2 cellular contexts compared by ENCODE assay signal in the genomic region with DNA sequence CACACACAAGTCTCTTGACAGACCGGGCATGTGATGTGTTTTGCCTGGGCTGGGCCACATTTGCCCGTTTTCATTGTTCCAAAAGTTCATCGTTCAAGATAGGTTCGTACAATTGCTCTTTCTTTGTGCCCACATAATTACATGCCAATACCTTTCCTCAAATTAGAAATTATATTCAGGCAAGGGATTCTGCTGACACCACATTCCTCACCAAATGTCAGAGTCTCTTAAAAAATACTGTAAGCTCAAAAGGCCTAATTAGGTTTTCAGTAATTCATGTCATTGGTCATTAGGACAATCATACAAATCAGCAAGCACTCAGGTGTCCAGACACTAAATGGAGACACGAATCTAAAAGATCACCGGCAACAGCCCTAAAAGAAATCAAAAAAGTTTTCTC.
A peak's percentile ranks its signal among the peaks of the same experiment; 100 is the strongest.
TF ChIP-seq lines count a peak whose summit lies in the region.

No MANE protein-coding gene starts in this region.

TF ChIP-seq in HepG2, 621 proteins besides CTCF, POLR2A, EP300 and RAD21:
- TF ChIP-seq ESRRA (CRISPR knock-in tag; IDR thresholded peaks at IDR 0.05; ENCODE audit: low read depth) (no peak), MAFF (IDR thresholded peaks at IDR 0.05; ENCODE audit: low read depth, low read length) (0 out of 2 replicates have a peak, but pooled peaks have one; percentile 48), MAFK (conservative IDR thresholded peaks at IDR 0.05 in 1 of 2, IDR thresholded peaks at IDR 0.05 in 1 of 2; ENCODE audit: low read length in 2 of 2) (peak; percentile 30 to 76; a peak in 3 of 4 replicates), CAMTA2 (CRISPR knock-in tag; IDR thresholded peaks at IDR 0.05; ENCODE audit: borderline replicate concordance) (no peak), MEF2D (CRISPR knock-in tag; IDR thresholded peaks at IDR 0.05) (no peak)

TF ChIP-seq in IMR-90, 13 proteins besides CTCF, POLR2A, EP300 and RAD21:
- TF ChIP-seq MXI1 (IDR thresholded peaks at IDR 0.05; ENCODE audit: borderline replicate concordance, low read depth, low read length) (no peak), FOS (IDR thresholded peaks at IDR 0.05; ENCODE audit: low read depth, low read length) (no peak), MAFK (IDR thresholded peaks at IDR 0.05; ENCODE audit: low read depth, low read length) (peak; percentile 55; the same call in 1 of the 2 replicates), CHD1 (IDR thresholded peaks at IDR 0.05; ENCODE audit: low read depth, low read length) (no peak), RFX5 (IDR thresholded peaks at IDR 0.05; ENCODE audit: low read depth, low read length) (no peak)
TF ChIP-seq in IMR-90: peak in this region for 1.
